In the genomic region with DNA sequence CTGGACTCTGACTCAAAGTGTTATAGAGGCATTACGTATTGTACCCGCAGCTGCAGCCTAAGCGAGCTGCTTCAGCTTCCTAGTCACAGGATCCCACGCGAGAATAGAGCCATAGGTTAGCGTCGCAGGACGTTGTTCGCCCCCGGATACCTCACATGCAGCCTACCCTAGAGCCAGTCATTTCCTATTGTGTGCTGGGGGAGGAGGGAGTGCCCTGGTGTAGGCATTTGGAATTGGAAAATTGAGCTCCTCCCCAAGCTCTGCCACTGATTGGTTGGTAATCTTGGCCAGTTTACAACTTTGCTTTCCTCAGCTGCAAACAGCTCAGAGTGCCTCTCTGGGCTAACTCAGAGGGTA, we compare ENCODE assay signal across 8 cellular contexts. TPM values are rescaled to one million over a fixed set of nuclear protein-coding genes. Genes with fewer than 3 reads are reported as not detected.
DNase-seq lines count a peak whose midpoint lies in the region; ATAC-seq, FAIRE-seq and TF ChIP-seq lines count a peak whose summit lies in the region.

No MANE protein-coding gene starts in this region.

- no peaks in the 10 kb centered on the region; the same call in 1 of the 2 replicates for H3K36me3 ChIP-seq in MG63
- no peaks in the 10 kb centered on the region for H3K36me3 ChIP-seq in pancreas

- WGBS in pancreas, 2 donors, result 28 to 33% methylated on average over 10 of the region's 10 CpGs

- no peaks in the 10 kb centered on the region for H3K4me1 ChIP-seq in pancreas

- H3K36me3 Mint-ChIP-seq in CD4-positive, alpha-beta T cell (ENCODE audit: low read depth), result peaks cover 48% of the 10 kb centered on the region
- peaks cover 59% of the 10 kb centered on the region for H3K36me3 Mint-ChIP-seq in activated T-helper 17 cell treated with anti-CD3 and anti-CD28 coated beads, Interleukin-2, amount 50 U/mL, for 72 hours (ENCODE audit: low read depth)

- CTCF ChIA-PET in CD4-positive, alpha-beta T cell (lab: Charles Lee), result interaction anchor here (1.2 to 2.4 kb wide), 2 partner anchors 14 to 138 kb away, joined by 3 to 11 read pairs; partner anchors contain the start of genes TIGD7 and ZNF75A

- peak; percentile 61 for ATAC-seq in CD4-positive, alpha-beta T cell (ENCODE audit: poor library complexity)
- ATAC-seq in GM21619 (IDR thresholded peaks at IDR 0.05; ENCODE audit: unreplicated experiment) (peak; percentile 17), pancreas (peak; percentile 47 to 76 (median 56))
- ATAC-seq in activated T-helper 17 cell treated with anti-CD3 and anti-CD28 coated beads, Interleukin-2, amount 50 U/mL, for 72 hours (replicated peaks), result peak; percentile 78

- peak overlapping the region; percentile 95 for H3K27ac Mint-ChIP-seq in CD4-positive, alpha-beta T cell
- peak overlapping the region; percentile 91 for H3K27ac Mint-ChIP-seq in activated T-helper 17 cell treated with anti-CD3 and anti-CD28 coated beads, Interleukin-2, amount 50 U/mL, for 72 hours

- TF ChIP-seq CTCF in CD4-positive, alpha-beta T cell (IDR thresholded peaks at IDR 0.05), result no peak
- TF ChIP-seq CTCF in pancreas (IDR thresholded peaks at IDR 0.05), result no peak

- DNase-seq in CD4-positive, alpha-beta T cell, result peak in 4 of 10 experiments; percentile 1 to 32 (median 6)
- DNase-seq in MG63 (peak; percentile 28), glomerular visceral epithelial cell (ENCODE audit: extremely low spot score) (peak; percentile 31), pancreas (peak in 1 of 6 donors; percentile 15), NCI-H2107 treated with DMSO at 0.1 percent for 48 hours (lab: John Stamatoyannopoulos, UW; ENCODE audit: unreplicated experiment) (no peak), NCI-H524 (lab: John Stamatoyannopoulos, UW) (no peak)

- peak overlapping the region; percentile 79 for H3K27ac ChIP-seq in CD4-positive, alpha-beta T cell (ENCODE audit: low read depth, low read length)
- peak overlapping the region in 2 of 4 donors; percentile 50 to 56 for H3K27ac ChIP-seq in pancreas

- peaks cover 24% of the 10 kb centered on the region for H3K4me1 Mint-ChIP-seq in CD4-positive, alpha-beta T cell (ENCODE audit: low read depth)
- H3K4me1 Mint-ChIP-seq in activated T-helper 17 cell treated with anti-CD3 and anti-CD28 coated beads, Interleukin-2, amount 50 U/mL, for 72 hours, result peaks cover 9% of the 10 kb centered on the region

- no peaks in the 10 kb centered on the region for H3K27me3 ChIP-seq in CD4-positive, alpha-beta T cell (ENCODE audit: control insufficient read depth, insufficient read depth, low read length)
- no peaks in the 10 kb centered on the region for H3K27me3 ChIP-seq in MG63
- H3K27me3 ChIP-seq in pancreas, result no peaks in the 10 kb centered on the region

- POLR2A ChIA-PET in CD4-positive, alpha-beta T cell (lab: Charles Lee), result interaction anchor here (0.9 to 2.9 kb wide), 11 partner anchors 13 to 424 kb away, joined by 3 to 28 read pairs (median 5); partner anchors contain the start of genes SLX4, TNFRSF12A, TRAP1 and ZNF174

- H3K9me3 ChIP-seq in CD4-positive, alpha-beta T cell (ENCODE audit: control insufficient read depth, low read length), result peaks cover 6% of the 10 kb centered on the region
- H3K9me3 ChIP-seq in MG63 (peaks cover 14% of the 10 kb centered on the region), pancreas (no peaks in the 10 kb centered on the region)

- H3K4me3 ChIP-seq in MG63 (peak overlapping the region; percentile 55), pancreas (peak overlapping the region; percentile 30 to 50 (median 46))

- intact Hi-C loops in CD4-positive, alpha-beta T cell (cut with DNase I, micrococcal nuclease), result loop anchor here in 1 of 2 experiments (5.0 to 10.0 kb wide), 2 partner anchors 137 to 289 kb away; partner anchors contain the start of genes TIGD7 and ZNF75A
- intact Hi-C loops in pancreas (cut with DNase I), result no loop called here

- H3K27me3 Mint-ChIP-seq in CD4-positive, alpha-beta T cell, result no peaks in the 10 kb centered on the region
- H3K27me3 Mint-ChIP-seq in activated T-helper 17 cell treated with anti-CD3 and anti-CD28 coated beads, Interleukin-2, amount 50 U/mL, for 72 hours, result no peaks in the 10 kb centered on the region

- FAIRE-seq in pancreas (lab: Jason Lieb, UNC), result no peak

- peak overlapping the region; percentile 98 for H3K4me3 Mint-ChIP-seq in CD4-positive, alpha-beta T cell
- peak overlapping the region; percentile 81 for H3K4me3 Mint-ChIP-seq in activated T-helper 17 cell treated with anti-CD3 and anti-CD28 coated beads, Interleukin-2, amount 50 U/mL, for 72 hours

- H3K9me3 Mint-ChIP-seq in CD4-positive, alpha-beta T cell, result peaks cover 6% of the 10 kb centered on the region
- H3K9me3 Mint-ChIP-seq in activated T-helper 17 cell treated with anti-CD3 and anti-CD28 coated beads, Interleukin-2, amount 50 U/mL, for 72 hours, result peaks cover 4% of the 10 kb centered on the region

RNA-seq across cellular contexts. Expression of gene NAA60, which starts 0.5 kb away (rescaled TPM):
- 10 to 100 TPM; 27.2 to 27.8 TPM for total RNA-seq in CD4-positive, alpha-beta T cell
- 14.3 and 16.3 TPM in 2 replicates for total RNA-seq in MG63 (2014; rRNA removed; shearing (Covaris generic); ENCODE audit: low replicate concordance)
- 10 to 100 TPM; 36.8 to 38.7 TPM for total RNA-seq in activated T-helper 17 cell treated with anti-CD3 and anti-CD28 coated beads, Interleukin-2, amount 50 U/mL, for 72 hours
- total RNA-seq in pancreas, result 10 to 100 TPM; 22.8 to 32.4 (median 24.9) TPM
- polyA plus RNA-seq in pancreas, result 10 to 100 TPM; 39.3 to 41.4 TPM

RNA-seq across cellular contexts. Expression of gene ZNF597, which starts 0.7 kb away (rescaled TPM):
- 1 to 10 TPM; 2.3 to 2.5 TPM for total RNA-seq in CD4-positive, alpha-beta T cell
- 0.03 and 0.62 TPM in 2 replicates for total RNA-seq in MG63 (2014; rRNA removed; shearing (Covaris generic); ENCODE audit: low replicate concordance)
- total RNA-seq in activated T-helper 17 cell treated with anti-CD3 and anti-CD28 coated beads, Interleukin-2, amount 50 U/mL, for 72 hours, result 1 to 10 TPM; 2.0 to 3.0 TPM
- 1 to 10 TPM in 3 of 6 donors, under 1 TPM in 3; 0.79 to 1.6 (median 0.99) TPM for total RNA-seq in pancreas
- polyA plus RNA-seq in pancreas, result 1 to 10 TPM in 1 of 2 donors, under 1 TPM in 1; 0.53 to 1.0 TPM

RNA-seq across cellular contexts. Expression of gene ZNF174, which starts 43.0 kb away (rescaled TPM):
- 1 to 10 TPM; 5.6 to 5.7 TPM for total RNA-seq in CD4-positive, alpha-beta T cell
- total RNA-seq in MG63 (2014; rRNA removed; shearing (Covaris generic); ENCODE audit: low replicate concordance), result 19.4 and 22.6 TPM in 2 replicates
- total RNA-seq in activated T-helper 17 cell treated with anti-CD3 and anti-CD28 coated beads, Interleukin-2, amount 50 U/mL, for 72 hours, result 1 to 10 TPM; 5.8 to 8.4 TPM
- 1 to 10 TPM; 2.2 to 5.1 (median 3.3) TPM for total RNA-seq in pancreas
- 1 to 10 TPM; 3.5 to 4.2 TPM for polyA plus RNA-seq in pancreas

RNA-seq across cellular contexts. Expression of gene ZSCAN32, which starts 43.2 kb away (rescaled TPM):
- 1 to 10 TPM; 4.8 to 5.4 TPM for total RNA-seq in CD4-positive, alpha-beta T cell
- total RNA-seq in MG63 (2014; rRNA removed; shearing (Covaris generic); ENCODE audit: low replicate concordance), result 10.2 and 17.0 TPM in 2 replicates
- total RNA-seq in activated T-helper 17 cell treated with anti-CD3 and anti-CD28 coated beads, Interleukin-2, amount 50 U/mL, for 72 hours, result 10 to 100 TPM in 1 of 2 donors, 1 to 10 TPM in 1; 8.4 to 10.5 TPM
- total RNA-seq in pancreas, result 1 to 10 TPM; 3.7 to 7.0 (median 6.8) TPM
- 1 to 10 TPM; 4.7 to 9.4 TPM for polyA plus RNA-seq in pancreas

RNA-seq across cellular contexts. Expression of gene C16orf90, which starts 51.3 kb away (rescaled TPM):
- total RNA-seq in CD4-positive, alpha-beta T cell, result not detected
- total RNA-seq in MG63 (2014; rRNA removed; shearing (Covaris generic); ENCODE audit: low replicate concordance), result not detected in 2 replicates
- total RNA-seq in activated T-helper 17 cell treated with anti-CD3 and anti-CD28 coated beads, Interleukin-2, amount 50 U/mL, for 72 hours, result not detected
- total RNA-seq in pancreas, result not detected
- not detected for polyA plus RNA-seq in pancreas

Comparison
In these comparisons a context has a peak if more than half of its experiments do, and no peak if none do; other contexts are left out.
1. ATAC-seq: peak in every context shown above with its lines; median percentile 78 in activated T-helper 17 cell treated with anti-CD3 and anti-CD28 coated beads, Interleukin-2, amount 50 U/mL, for 72 hours; 61 in CD4-positive, alpha-beta T cell; 56 in pancreas; 17 in GM21619.
2. DNase-seq: peak in MG63 (single experiment) and glomerular visceral epithelial cell (single experiment); none in NCI-H2107 treated with DMSO at 0.1 percent for 48 hours (single experiment) and NCI-H524 (0 of 2).